Comparison of ENCODE assay signal across 1 cellular context in the genomic region with DNA sequence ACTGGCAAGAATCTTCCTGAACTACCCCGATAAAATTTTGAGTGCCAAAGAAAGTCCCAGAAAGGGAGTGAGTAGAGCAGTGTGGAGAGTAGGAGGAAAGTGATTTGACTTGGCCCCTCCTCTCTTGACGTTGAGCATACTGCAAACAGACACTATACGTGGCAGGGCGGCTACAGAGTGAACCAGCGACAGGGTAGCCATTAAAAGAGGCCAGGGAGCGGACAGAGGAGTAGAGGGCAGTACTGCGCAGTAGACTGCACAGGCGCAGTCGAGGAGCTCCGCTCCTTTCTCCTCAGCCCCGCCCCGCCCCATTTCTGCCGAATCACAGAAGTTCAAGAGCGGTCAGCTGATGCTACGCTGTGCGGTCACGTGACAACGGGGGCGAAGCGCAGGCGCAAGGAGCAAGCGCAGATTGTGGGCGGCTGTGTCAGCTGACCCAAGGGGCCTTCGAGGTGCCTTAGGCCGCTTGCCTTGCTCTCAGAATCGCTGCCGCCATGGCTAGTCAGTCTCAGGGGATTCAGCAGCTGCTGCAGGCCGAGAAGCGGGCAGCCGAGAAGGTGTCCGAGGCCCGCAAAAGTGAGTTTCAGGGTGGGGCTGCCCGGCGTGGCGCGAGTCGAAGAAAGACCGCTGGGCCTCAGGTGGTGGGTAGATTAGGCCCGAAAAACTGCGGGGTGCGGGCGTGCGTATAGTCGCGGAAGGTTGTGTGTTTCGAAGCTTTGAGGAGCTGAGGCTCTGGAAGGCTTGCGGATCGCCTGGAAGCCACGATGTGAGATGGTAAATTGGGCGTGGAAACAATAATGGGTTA.
TF ChIP-seq lines count a peak whose summit lies in the region.

A gene with protein sequence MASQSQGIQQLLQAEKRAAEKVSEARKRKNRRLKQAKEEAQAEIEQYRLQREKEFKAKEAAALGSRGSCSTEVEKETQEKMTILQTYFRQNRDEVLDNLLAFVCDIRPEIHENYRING (plus strand): TSS at position 425 of the 805 bp plus-strand sequence. CDS start 70 bp downstream, at position 495.

TF ChIP-seq in GM12878, 131 proteins besides CTCF, POLR2A, EP300 and RAD21 (continued from another document):
- TF ChIP-seq SMAD1 (IDR thresholded peaks at IDR 0.05; ENCODE audit: low read depth, partially characterized antibody) = peak; percentile 16
- TF ChIP-seq RFX5 (IDR thresholded peaks at IDR 0.05; ENCODE audit: low read depth, low read length) = peak; percentile 22; the same call in 1 of the 2 replicates
- peak; percentile 59 for TF ChIP-seq HCFC1 (IDR thresholded peaks at IDR 0.05; ENCODE audit: low read length)
- TF ChIP-seq, protein P1, sequence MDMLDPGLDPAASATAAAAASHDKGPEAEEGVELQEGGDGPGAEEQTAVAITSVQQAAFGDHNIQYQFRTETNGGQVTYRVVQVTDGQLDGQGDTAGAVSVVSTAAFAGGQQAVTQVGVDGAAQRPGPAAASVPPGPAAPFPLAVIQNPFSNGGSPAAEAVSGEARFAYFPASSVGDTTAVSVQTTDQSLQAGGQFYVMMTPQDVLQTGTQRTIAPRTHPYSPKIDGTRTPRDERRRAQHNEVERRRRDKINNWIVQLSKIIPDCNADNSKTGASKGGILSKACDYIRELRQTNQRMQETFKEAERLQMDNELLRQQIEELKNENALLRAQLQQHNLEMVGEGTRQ (IDR thresholded peaks at IDR 0.05; ENCODE audit: borderline replicate concordance, low read depth, low read length) = peak; percentile 100
